ENCODE assay signal across 16 cellular contexts in the genomic region with DNA sequence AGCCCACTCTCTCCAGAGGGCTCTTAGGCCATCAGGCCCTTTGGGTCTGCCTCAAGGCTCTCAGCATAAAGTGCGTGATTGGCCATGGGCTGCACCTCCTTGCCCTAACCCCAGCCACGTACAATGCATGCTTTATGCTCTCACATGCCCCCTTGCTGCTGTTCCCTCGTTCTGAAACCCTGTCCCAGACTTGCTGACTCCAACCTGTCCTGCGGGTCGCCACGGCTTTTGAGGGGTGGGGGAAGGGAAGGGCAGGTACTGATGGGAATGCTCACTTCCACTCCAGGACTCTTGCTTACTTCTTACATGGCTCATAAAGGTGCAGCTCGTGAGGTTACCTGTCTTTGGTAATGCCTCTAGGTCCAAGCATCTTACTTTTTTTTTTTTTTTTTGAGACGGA. TPM values are rescaled to one million over a fixed set of nuclear protein-coding genes. Genes with fewer than 3 reads are reported as not detected.
"Had no signal": no experiment of that assay in that cellular context is flagged by ENCODE, and none has a peak within 500 bp of the region (broad histone marks: within the 10 kb centered on the region; RNA-seq: fewer than 3 reads in every experiment).

No MANE protein-coding gene starts in this region.

- H3K36me3 ChIP-seq: pancreas, thoracic aorta, upper lobe of right lung had no signal

- H3K27ac Mint-ChIP-seq: activated naive CD4-positive, alpha-beta T cell treated with anti-CD3 and anti-CD28 coated beads, Interleukin-2, amount 50 U/mL, for 24 hours; stimulated activated effector memory CD8-positive, alpha-beta T cell treated with anti-CD3 and anti-CD28 coated beads, Interleukin-12 subunit alpha, Interleukin-12 subunit beta, amount 100 ng/mL, for 72 hours had no signal

- H3K36me3 Mint-ChIP-seq: stimulated activated effector memory CD8-positive, alpha-beta T cell treated with anti-CD3 and anti-CD28 coated beads, Interleukin-12 subunit alpha, Interleukin-12 subunit beta, amount 100 ng/mL, for 72 hours had no signal

- H3K27me3 Mint-ChIP-seq: activated naive CD4-positive, alpha-beta T cell treated with anti-CD3 and anti-CD28 coated beads, Interleukin-2, amount 50 U/mL, for 24 hours had no signal

- H3K4me3 ChIP-seq: pancreas, thoracic aorta, upper lobe of right lung had no signal

- H3K27me3 ChIP-seq: pancreas, upper lobe of right lung had no signal

- H3K4me1 ChIP-seq: pancreas, upper lobe of right lung had no signal

- H3K27ac ChIP-seq: pancreas, thoracic aorta, upper lobe of right lung had no signal

- DNase-seq: activated CD4-positive, alpha-beta T cell treated with anti-CD3 and anti-CD28 coated beads for 1 hour; activated CD4-positive, alpha-beta T cell treated with anti-CD3 and anti-CD28 coated beads, Interleukin-2, amount 50 U/mL, for 48 hours; activated effector memory CD4-positive, alpha-beta T cell treated with Interleukin-2 at 50 U/mL for 16 hours; activated T-cell treated with anti-CD3 and anti-CD28 coated beads, Interleukin-2, amount 50 U/mL, for 4 hours; hippocampal formation; pancreas; retina; T-helper 1 cell; T1000; upper lobe of right lung had no signal

- H3K9me3 Mint-ChIP-seq: activated naive CD4-positive, alpha-beta T cell treated with anti-CD3 and anti-CD28 coated beads, Interleukin-2, amount 50 U/mL, for 24 hours had no signal

- H3K9me3 ChIP-seq: pancreas, thoracic aorta, upper lobe of right lung had no signal

- H3K4me1 Mint-ChIP-seq: activated naive CD4-positive, alpha-beta T cell treated with anti-CD3 and anti-CD28 coated beads, Interleukin-2, amount 50 U/mL, for 24 hours; stimulated activated effector memory CD8-positive, alpha-beta T cell treated with anti-CD3 and anti-CD28 coated beads, Interleukin-12 subunit alpha, Interleukin-12 subunit beta, amount 100 ng/mL, for 72 hours had no signal

- ATAC-seq: activated T-cell treated with anti-CD3 and anti-CD28 coated beads, Interleukin-2, amount 50 U/mL, for 4 hours; esophagus mucosa; pancreas; stimulated activated effector memory CD8-positive, alpha-beta T cell treated with anti-CD3 and anti-CD28 coated beads, Interleukin-12 subunit alpha, Interleukin-12 subunit beta, amount 100 ng/mL, for 72 hours; upper lobe of right lung had no signal

- H3K4me3 Mint-ChIP-seq: activated naive CD4-positive, alpha-beta T cell treated with anti-CD3 and anti-CD28 coated beads, Interleukin-2, amount 50 U/mL, for 24 hours; activated T-cell treated with anti-CD3 and anti-CD28 coated beads, Interleukin-2, amount 50 U/mL, for 4 hours; stimulated activated effector memory CD8-positive, alpha-beta T cell treated with anti-CD3 and anti-CD28 coated beads, Interleukin-12 subunit alpha, Interleukin-12 subunit beta, amount 100 ng/mL, for 72 hours had no signal

RNA-seq across cellular contexts. Expression of a gene that starts 6.0 kb away (rescaled TPM):
- total RNA-seq: esophagus mucosa, thoracic aorta had no signal

RNA-seq across cellular contexts. Expression of a gene that starts 33.6 kb away (rescaled TPM):
- total RNA-seq: activated T-cell treated with anti-CD3 and anti-CD28 coated beads, Interleukin-2, amount 50 U/mL, for 4 hours; cardiac septum; esophagus mucosa; lower leg skin; thoracic aorta; upper lobe of right lung had no signal

RNA-seq across cellular contexts. Expression of a gene that starts 38.0 kb away (rescaled TPM):
- total RNA-seq: activated T-cell treated with anti-CD3 and anti-CD28 coated beads, Interleukin-2, amount 50 U/mL, for 4 hours; cardiac septum; esophagus mucosa; lower leg skin; thoracic aorta; upper lobe of right lung had no signal

RNA-seq across cellular contexts. Expression of a gene that starts 54.3 kb away (rescaled TPM):
- total RNA-seq: cardiac septum, esophagus mucosa, upper lobe of right lung had no signal
